In genomic region chr2:10305715-10306114, GRCh38 we compare ENCODE assay signal across 10 cellular contexts. TPM values are rescaled to one million over a fixed set of nuclear protein-coding genes. Genes with fewer than 3 reads are reported as not detected.
DNase-seq lines count a peak whose midpoint lies in the region; ATAC-seq, FAIRE-seq and TF ChIP-seq lines count a peak whose summit lies in the region.
"Had no signal": no experiment of that assay in that cellular context is flagged by ENCODE, and none has a peak within 500 bp of the region (broad histone marks: within the 10 kb centered on the region; RNA-seq: fewer than 3 reads in every experiment).

No MANE protein-coding gene starts in this region.

- H3K27me3 ChIP-seq in HepG2 (ENCODE audit: control insufficient read depth in 1 of 2, insufficient read depth in 2 of 2, low read length in 2 of 2) (no peaks in the 10 kb centered on the region; a peak in 1 of 5 replicates), right lobe of liver (no peaks in the 10 kb centered on the region)

- H3K36me3 ChIP-seq in HepG2 (replicated peaks in 1 of 2; ENCODE audit: control insufficient read depth in 1 of 2, insufficient read depth in 2 of 2, low read length in 2 of 2) (peaks cover 0 to 2% of the 10 kb centered on the region in 2 experiments; a peak in 1 of 5 replicates), right lobe of liver (no peaks in the 10 kb centered on the region)

- CTCF ChIA-PET in HepG2 (lab: Yijun Ruan, JAX; ENCODE audit: low intra/inter-chr PET ratio, low total read pairs), result interaction anchor here (1.1 to 1.2 kb wide), 3 partner anchors 103 to 129 kb away, joined by 3 to 5 read pairs (median 4); no protein-coding TSS in a partner anchor

- peak; percentile 60 for DNase-seq in HepG2 (ENCODE audit: low spot score)
- no peak for DNase-seq in right lobe of liver
- DNase-seq in activated T-cell treated with anti-CD3 and anti-CD28 coated beads, Interleukin-2, amount 50 U/mL, for 48 hours, result peak; percentile 56 to 67
- DNase-seq in kidney tubule cell (ENCODE audit: low spot score), result peak; percentile 65
- DNase-seq in NCI-H146 (lab: John Stamatoyannopoulos, UW), result no peak

- WGBS in HepG2 (ENCODE audit: low lambda C conversion rate), result 57% methylated on average over 10 of the region's 10 CpGs
- 56% methylated on average over 4 of the region's 10 CpGs for WGBS in right lobe of liver (ENCODE audit: insufficient coverage, low coverage, low lambda C conversion rate, missing lambda C conversion rate)

- H3K9me3 ChIP-seq in HepG2 (ENCODE audit: low read length) (no peaks in the 10 kb centered on the region), right lobe of liver (no peaks in the 10 kb centered on the region)

- H3K4me3 ChIP-seq in HepG2 (replicated peaks in 1 of 3; ENCODE audit: insufficient read depth in 1 of 3, low read depth in 2 of 3, low read length in 3 of 3), result no peak overlapping the region
- H3K4me3 ChIP-seq in right lobe of liver, result no peak overlapping the region

- intact Hi-C loops in HepG2 (cut with micrococcal nuclease; ENCODE audit: unreplicated experiment), result loop anchor here (1.0 kb wide), 1 partner anchor 104 kb away; no protein-coding TSS in a partner anchor
- intact Hi-C loops in right lobe of liver (cut with DNase I), result loop anchor here in 1 of 2 donors (10.0 kb wide), 1 partner anchor 59 kb away; no protein-coding TSS in a partner anchor

- TF ChIP-seq CTCF in HepG2 (CRISPR knock-in tag; IDR thresholded peaks at IDR 0.05) (peak; percentile 62), right lobe of liver (IDR thresholded peaks at IDR 0.05) (peak in 2 of 4 donors; percentile 18 to 31)

- TSS peak; percentile 8 for BruUV-seq in HepG2 (replicated peaks; lab: Mats Ljungman, UMichigan)

- FAIRE-seq in HepG2 (lab: Jason Lieb, UNC), result peak; percentile 40
- FAIRE-seq: TTC549 had no signal

- peaks cover 77% of the 10 kb centered on the region for H3K79me2 ChIP-seq in HepG2 (ENCODE audit: insufficient read depth, low read length)

- H3K4me2 ChIP-seq in HepG2 (ENCODE audit: low read depth, low read length), result peak overlapping the region; percentile 92; the same call in 1 of the 2 replicates

- TF ChIP-seq RAD21 in HepG2 (CRISPR knock-in tag; IDR thresholded peaks at IDR 0.05), result peak; percentile 77

- peaks cover 52% of the 10 kb centered on the region for H3K4me1 ChIP-seq in HepG2 (ENCODE audit: insufficient read depth, low read length)
- H3K4me1 ChIP-seq in right lobe of liver, result peaks cover 0 to 31% (median 10%) of the 10 kb centered on the region in 4 donors

- H2AFZ ChIP-seq in HepG2 (ENCODE audit: low read length), result no peak overlapping the region

- TF ChIP-seq POLR2A in HepG2 (IDR thresholded peaks at IDR 0.05; ENCODE audit: insufficient read depth in 1 of 2, low read depth in 2 of 2, low read length in 2 of 2), result no peak
- no peak for TF ChIP-seq POLR2A in right lobe of liver (IDR thresholded peaks at IDR 0.05)

- ATAC-seq in HepG2 (peak; percentile 32), right lobe of liver (no peak), HG03280 (IDR thresholded peaks at IDR 0.05; ENCODE audit: unreplicated experiment) (no peak), HG02885 (IDR thresholded peaks at IDR 0.05; ENCODE audit: poor library complexity, unreplicated experiment) (no peak), GM21447 (IDR thresholded peaks at IDR 0.05; ENCODE audit: unreplicated experiment) (no peak)

- POLR2A ChIA-PET in HepG2 (lab: Yijun Ruan, JAX), result interaction anchor here (1.0 to 1.8 kb wide), 4 partner anchors 22 to 186 kb away, joined by 3 to 5 read pairs (median 4); no protein-coding TSS in a partner anchor

- no peak for TF ChIP-seq EP300 in HepG2 (IDR thresholded peaks at IDR 0.05; ENCODE audit: low read depth in 2 of 2, low read length in 2 of 2)
- no peak for TF ChIP-seq EP300 in HepG2 (CRISPR knock-in tag; IDR thresholded peaks at IDR 0.05; ENCODE audit: borderline replicate concordance)

- in situ Hi-C loops in HepG2 (cut with HindIII; ENCODE audit: extremely low pct_ligation_motif_present, low pct_unique_long_range_greater_than_20kb), result no loop called here

- no peak overlapping the region for H3K9ac ChIP-seq in HepG2 (ENCODE audit: insufficient read depth, low read depth, low read length)

- H4K20me1 ChIP-seq in HepG2 (ENCODE audit: insufficient read depth, low read length), result peaks cover 41% of the 10 kb centered on the region; the same call in 1 of the 2 replicates

- H3K27ac ChIP-seq in HepG2 (ENCODE audit: extremely low read length, insufficient read depth, low read length) (no peak overlapping the region), right lobe of liver (peak overlapping the region in 1 of 3 donors; percentile 93)
- H3K27ac ChIP-seq: C4-2B had no signal

TF ChIP-seq in HepG2, 621 proteins besides CTCF, POLR2A, EP300 and RAD21 (continues in another document):
- TF ChIP-seq TBL1XR1 (IDR thresholded peaks at IDR 0.05; ENCODE audit: borderline replicate concordance, low read length, partially characterized antibody) (no peak), KDM3A (CRISPR knock-in tag; IDR thresholded peaks at IDR 0.05; ENCODE audit: low read depth) (no peak), XBP1 (CRISPR knock-in tag; IDR thresholded peaks at IDR 0.05) (no peak), ZNF646 (CRISPR knock-in tag; IDR thresholded peaks at IDR 0.05) (no peak)

RNA-seq across cellular contexts. Expression of gene HPCAL1, which starts 3.0 kb away (rescaled TPM):
- 23.3 and 29.9 TPM in 2 replicates for total RNA-seq in HepG2 (2016; rRNA removed; fragmentation: Illumina TruSeq; extraction: Trizol)
- total RNA-seq in HepG2 (2016; cell fraction: cytosol; rRNA removed; fragmentation: Illumina TruSeq; extraction: Trizol; ENCODE audit: low read depth), result 43.0 and 51.2 TPM in 2 replicates
- total RNA-seq in HepG2 (2016; cell fraction: insoluble cytoplasmic fraction; rRNA removed; fragmentation: Illumina TruSeq; extraction: Trizol), result 21.4 and 28.1 TPM in 2 replicates
- 50.7 and 67.7 TPM in 2 replicates for total RNA-seq in HepG2 (2016; cell fraction: membrane; rRNA removed; fragmentation: Illumina TruSeq; extraction: Trizol)
- 12.9 and 16.1 TPM in 2 replicates for total RNA-seq in HepG2 (2016; cell fraction: nucleus; rRNA removed; fragmentation: Illumina TruSeq; extraction: Trizol)
- polyA plus RNA-seq in HepG2 (2011; rRNA removed), result 29.5 and 38.6 TPM in 2 replicates
- 29.8 and 35.9 TPM in 2 replicates for polyA plus RNA-seq in HepG2 (2011; cell fraction: cytosol; rRNA removed)
- 54.3 and 60.0 TPM in 2 replicates for polyA plus RNA-seq in HepG2 (2011; cell fraction: nucleus; rRNA removed)
- 46.0 and 46.8 TPM in 2 replicates for polyA plus RNA-seq in HepG2 (2012)
- polyA plus RNA-seq in HepG2 (2016; cell fraction: cytosol; fragmentation: Illumina TruSeq; extraction: Trizol; ENCODE audit: low read depth), result 37.1 and 47.1 TPM in 2 replicates
- 24.6 and 35.5 TPM in 2 replicates for polyA plus RNA-seq in HepG2 (2016; cell fraction: insoluble cytoplasmic fraction; fragmentation: Illumina TruSeq; extraction: Trizol; ENCODE audit: low read depth)
- polyA plus RNA-seq in HepG2 (2016; cell fraction: membrane; fragmentation: Illumina TruSeq; extraction: Trizol; ENCODE audit: low read depth), result 54.6 and 65.1 TPM in 2 replicates
- 30.3 and 35.7 TPM in 2 replicates for polyA plus RNA-seq in HepG2 (2016; cell fraction: nucleus; fragmentation: Illumina TruSeq; extraction: Trizol; ENCODE audit: insufficient read depth, low read depth)
- polyA minus RNA-seq in HepG2 (2011; rRNA and poly(A)+ RNA removed; ENCODE audit: low replicate concordance), result 26.5 and 27.7 TPM in 2 replicates
- 19.4 and 20.4 TPM in 2 replicates for polyA minus RNA-seq in HepG2 (2011; cell fraction: cytosol; rRNA and poly(A)+ RNA removed)
- 12.6 and 15.5 TPM in 2 replicates for polyA minus RNA-seq in HepG2 (2011; cell fraction: nucleus; rRNA and poly(A)+ RNA removed)
- total RNA-seq in right lobe of liver, result 10 to 100 TPM; 23.1 to 68.8 (median 29.1) TPM

Comparison
In these comparisons a context has a peak if more than half of its experiments do, and no peak if none do; other contexts are left out.
1. DNase-seq: peak in HepG2 (single experiment), activated T-cell treated with anti-CD3 and anti-CD28 coated beads, Interleukin-2, amount 50 U/mL, for 48 hours (2 of 2) and kidney tubule cell (single experiment); none in right lobe of liver (0 of 3) and NCI-H146 (single experiment).